24 cellular contexts compared by ENCODE assay signal in genomic region chr11:78958444-78958843, GRCh38.
"Had no signal": no experiment of that assay in that cellular context is flagged by ENCODE, and none has a peak within 500 bp of the region (broad histone marks: within the 10 kb centered on the region; RNA-seq: fewer than 3 reads in every experiment).

No MANE protein-coding gene starts in this region.

- H3K9me3 ChIP-seq: MG63 had no signal

- ATAC-seq: activated CD4-positive, alpha-beta T cell treated with anti-CD3 and anti-CD28 coated beads for 36 hours; T-cell had no signal

- H3K27ac ChIP-seq: VCaP had no signal

- DNase-seq: activated CD4-positive, alpha-beta memory T cell treated with anti-CD3 and anti-CD28 coated beads, Interleukin-2, amount 10 ng/mL, durations not matched to agents 7 days and 5 days; activated CD4-positive, alpha-beta T cell treated with anti-CD3 and anti-CD28 coated beads for 36 hours; activated CD4-positive, alpha-beta T cell treated with anti-CD3 and anti-CD28 coated beads, Interleukin-2, amount 50 U/mL, for 1 hour; activated CD4-positive, CD25-positive, alpha-beta regulatory T cell; activated effector memory CD4-positive, alpha-beta T cell treated with Interleukin-2 at 50 U/mL for 16 hours; activated naive CD4-positive, alpha-beta T cell; activated T-cell treated with anti-CD3 and anti-CD28 coated beads for 4 hours; aorta; central memory CD4-positive, alpha-beta T cell; MG63; MV-4-11; NCI-H1092 treated with DMSO at 0.1 percent for 48 hours; NCI-H1436; NCI-H1694 treated with DMSO at 0.1 percent for 48 hours; NCI-H2029 treated with DMSO at 0.1 percent for 48 hours; NCI-H345; NCI-H510A; NCI-H526 treated with DMSO at 0.1 percent for 48 hours; NCI-H82; SHP77 treated with DMSO at 0.1 percent for 48 hours; T-cell; T-helper 2 cell; T1000 had no signal

- H3K4me3 ChIP-seq: MG63 had no signal

- H3K27me3 ChIP-seq: MG63 had no signal

- H3K36me3 ChIP-seq: MG63 had no signal
